In the genomic region with DNA sequence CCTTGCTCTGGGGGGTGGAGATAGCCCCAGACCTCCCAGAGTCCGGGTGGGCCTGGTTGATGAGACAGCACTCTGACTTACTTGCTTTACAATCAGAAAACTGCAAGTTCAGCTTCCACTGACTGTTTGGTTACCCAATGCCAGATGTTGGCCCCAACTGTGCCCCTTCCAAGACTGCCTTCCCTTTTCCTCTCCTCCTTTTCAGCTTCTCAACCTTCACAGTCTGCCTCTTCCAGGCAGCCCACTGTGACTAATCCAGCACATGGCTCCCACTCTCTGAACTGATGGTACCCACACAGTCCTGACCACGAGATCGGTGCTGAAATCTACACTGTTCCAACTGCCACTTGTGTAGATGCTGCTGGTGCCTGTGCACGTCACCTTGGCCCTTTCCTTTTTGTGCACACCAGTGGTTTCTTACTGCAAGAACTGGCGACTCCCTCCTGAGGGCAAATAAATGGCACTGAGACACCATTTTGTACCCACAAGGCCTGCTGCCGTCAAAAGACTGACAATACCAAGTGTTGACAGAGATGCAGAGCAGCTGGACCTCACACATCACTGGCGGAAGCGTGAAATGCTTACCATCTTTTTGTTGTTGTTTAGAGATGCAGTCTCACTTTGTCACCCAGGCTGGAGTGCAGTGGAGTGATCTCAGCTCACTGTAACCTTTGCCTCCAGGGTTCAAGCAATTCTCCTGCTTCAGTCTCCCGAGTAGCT, we compare ENCODE assay signal across 19 cellular contexts. TPM values are rescaled to one million over a fixed set of nuclear protein-coding genes. Genes with fewer than 3 reads are reported as not detected.
DNase-seq lines count a peak whose midpoint lies in the region; ATAC-seq and TF ChIP-seq lines count a peak whose summit lies in the region.
"Had no signal": no experiment of that assay in that cellular context is flagged by ENCODE, and none has a peak within 500 bp of the region (broad histone marks: within the 10 kb centered on the region; RNA-seq: fewer than 3 reads in every experiment).

No MANE protein-coding gene starts in this region.

- intact Hi-C loops in MCF 10A (cut with micrococcal nuclease) = no loop called here
- intact Hi-C loops in mammary epithelial cell (cut with micrococcal nuclease) = no loop called here

- DNase-seq in MCF 10A (ENCODE audit: unreplicated experiment) (no peak), mammary epithelial cell (no peak), foreskin fibroblast (peak; percentile 25 to 64), type B pancreatic cell (ENCODE audit: extremely low spot score, unreplicated experiment) (no peak), activated gamma-delta T cell treated with Interleukin-2 at 50 U/mL for 16 hours (no peak), NCI-H1436 (lab: John Stamatoyannopoulos, UW) (no peak)
- DNase-seq: activated effector memory CD4-positive, alpha-beta T cell treated with Interleukin-2 at 50 U/mL for 16 hours; NCI-H2029 treated with DMSO at 0.1 percent for 48 hours; NCI-H446 treated with DMSO at 0.1 percent for 48 hours; pancreas; sigmoid colon; stimulated activated naive CD8-positive, alpha-beta T cell treated with anti-CD3 and anti-CD28 coated beads, Interleukin-15, amount 100 ng/mL, for 72 hours had no signal

- no peak overlapping the region for H2AFZ ChIP-seq in mammary epithelial cell (ENCODE audit: low read depth, low read length)

- H3K9me3 Mint-ChIP-seq in MCF 10A (ENCODE audit: unreplicated experiment) (no peaks in the 10 kb centered on the region), type B pancreatic cell (no peaks in the 10 kb centered on the region)
- no peaks in the 10 kb centered on the region for H3K9me3 Mint-ChIP-seq in activated T-helper 17 cell treated with anti-CD3 and anti-CD28 coated beads, Interleukin-2, amount 50 U/mL, for 72 hours
- H3K9me3 Mint-ChIP-seq: stimulated activated naive CD8-positive, alpha-beta T cell treated with anti-CD3 and anti-CD28 coated beads, Interleukin-15, amount 100 ng/mL, for 72 hours had no signal

- no peak overlapping the region for H3K9ac ChIP-seq in mammary epithelial cell (ENCODE audit: insufficient read depth, low read length)

- in situ Hi-C loops in mammary epithelial cell (cut with MboI; ENCODE audit: low sequenced_read_pairs in 2 of 2) = no loop called here

- BruUV-seq in MCF 10A (replicated peaks; lab: Mats Ljungman, UMichigan) (no TSS peak), mammary epithelial cell (replicated peaks; lab: Mats Ljungman, UMichigan) (no TSS peak)

- POLR2A ChIA-PET in MCF 10A (lab: Yijun Ruan, JAX) = interaction anchor here (0.6 to 3.3 kb wide), 3 partner anchors 11 to 257 kb away, joined by 3 to 9 read pairs (median 4); no protein-coding TSS in a partner anchor

- H3K79me2 ChIP-seq in mammary epithelial cell (ENCODE audit: insufficient read depth, low read length) = peaks cover 37% of the 10 kb centered on the region

- no peak overlapping the region for H3K27ac ChIP-seq in mammary epithelial cell (ENCODE audit: insufficient read depth, low read depth, low read length)
- H3K27ac ChIP-seq: coronary artery, epithelial cell of prostate, pancreas, sigmoid colon had no signal

- TF ChIP-seq CTCF in MCF 10A (IDR thresholded peaks at IDR 0.05; ENCODE audit: unreplicated experiment) = no peak
- TF ChIP-seq CTCF in mammary epithelial cell (conservative IDR thresholded peaks at IDR 0.05 in 1 of 2, IDR thresholded peaks at IDR 0.05 in 1 of 2; ENCODE audit: extremely low read depth in 1 of 2, insufficient read depth in 1 of 2, low read depth in 1 of 2, low read length in 2 of 2) = no peak
- TF ChIP-seq CTCF in foreskin fibroblast (IDR thresholded peaks at IDR 0.05; ENCODE audit: low read depth, low read length) = no peak
- no peak for TF ChIP-seq CTCF in type B pancreatic cell (conservative IDR thresholded peaks at IDR 0.05)

- dilution Hi-C loops in mammary epithelial cell (cut with HindIII; ENCODE audit: low sequenced_read_pairs) = loop anchor here (10.0 kb wide), 1 partner anchor 124 kb away; no protein-coding TSS in a partner anchor

- H3K36me3 ChIP-seq in mammary epithelial cell (ENCODE audit: insufficient read depth, low read length) = no peaks in the 10 kb centered on the region
- H3K36me3 ChIP-seq: pancreas had no signal

- CTCF ChIA-PET in MCF 10A (lab: Yijun Ruan, JAX) = interaction anchor here (0.7 to 7.2 kb wide), 6 partner anchors 13 to 47 kb away, joined by 3 to 60 read pairs (median 4); no protein-coding TSS in a partner anchor
- CTCF ChIA-PET in mammary epithelial cell (lab: Charles Lee; ENCODE audit: low non-redundant PET) = no interaction called here

- peaks cover 28% of the 10 kb centered on the region for H3K4me1 ChIP-seq in mammary epithelial cell (ENCODE audit: insufficient read depth, low read length)

- H4K20me1 ChIP-seq in mammary epithelial cell (ENCODE audit: insufficient read depth, low read length) = no peaks in the 10 kb centered on the region

- H3K4me2 ChIP-seq in mammary epithelial cell (ENCODE audit: insufficient read depth, low read depth, low read length) = no peak overlapping the region

- no peak overlapping the region for H3K27ac Mint-ChIP-seq in MCF 10A (ENCODE audit: low read depth, unreplicated experiment)
- H3K27ac Mint-ChIP-seq in activated T-helper 17 cell treated with anti-CD3 and anti-CD28 coated beads, Interleukin-2, amount 50 U/mL, for 72 hours = no peak overlapping the region
- H3K27ac Mint-ChIP-seq in type B pancreatic cell = peak overlapping the region; percentile 81

- H3K9me3 ChIP-seq in mammary epithelial cell (replicated peaks; ENCODE audit: insufficient read depth, low read length) = no peaks in the 10 kb centered on the region
- H3K9me3 ChIP-seq: pancreas, sigmoid colon had no signal

- ATAC-seq in activated T-helper 17 cell treated with anti-CD3 and anti-CD28 coated beads, Interleukin-2, amount 50 U/mL, for 72 hours (replicated peaks) = no peak
- no peak for ATAC-seq in GM21619 (IDR thresholded peaks at IDR 0.05; ENCODE audit: unreplicated experiment)
- ATAC-seq: left lobe of liver; pancreas; stimulated activated naive CD8-positive, alpha-beta T cell treated with anti-CD3 and anti-CD28 coated beads, Interleukin-15, amount 100 ng/mL, for 72 hours had no signal

- H3K27me3 Mint-ChIP-seq in MCF 10A (ENCODE audit: insufficient read depth, unreplicated experiment) (no peaks in the 10 kb centered on the region), type B pancreatic cell (no peaks in the 10 kb centered on the region)
- peaks cover 5% of the 10 kb centered on the region for H3K27me3 Mint-ChIP-seq in activated T-helper 17 cell treated with anti-CD3 and anti-CD28 coated beads, Interleukin-2, amount 50 U/mL, for 72 hours

- no peak overlapping the region for H3K4me3 ChIP-seq in mammary epithelial cell (replicated peaks in 1 of 3; ENCODE audit: insufficient read depth in 1 of 3, low read depth in 2 of 3, low read length in 3 of 3)
- H3K4me3 ChIP-seq in foreskin fibroblast (ENCODE audit: low read depth in 1 of 2, low read length in 2 of 2) = no peak overlapping the region
- H3K4me3 ChIP-seq: coronary artery, sigmoid colon had no signal

- H3K36me3 Mint-ChIP-seq in MCF 10A (ENCODE audit: insufficient read depth, unreplicated experiment) (peaks cover 17% of the 10 kb centered on the region), type B pancreatic cell (no peaks in the 10 kb centered on the region)
- no peaks in the 10 kb centered on the region for H3K36me3 Mint-ChIP-seq in activated T-helper 17 cell treated with anti-CD3 and anti-CD28 coated beads, Interleukin-2, amount 50 U/mL, for 72 hours (ENCODE audit: low read depth)

- peaks cover 13% of the 10 kb centered on the region for H3K4me1 Mint-ChIP-seq in MCF 10A (ENCODE audit: insufficient read depth, unreplicated experiment)
- H3K4me1 Mint-ChIP-seq in activated T-helper 17 cell treated with anti-CD3 and anti-CD28 coated beads, Interleukin-2, amount 50 U/mL, for 72 hours = peaks cover 11% of the 10 kb centered on the region
- peaks cover 44% of the 10 kb centered on the region for H3K4me1 Mint-ChIP-seq in type B pancreatic cell (ENCODE audit: unreplicated experiment)

- H3K4me3 Mint-ChIP-seq in MCF 10A (ENCODE audit: unreplicated experiment) (peak overlapping the region; percentile 76), type B pancreatic cell (peak overlapping the region; percentile 86)
- H3K4me3 Mint-ChIP-seq in activated T-helper 17 cell treated with anti-CD3 and anti-CD28 coated beads, Interleukin-2, amount 50 U/mL, for 72 hours = peak overlapping the region; percentile 91

- H3K27me3 ChIP-seq in mammary epithelial cell (ENCODE audit: insufficient read depth, low read length) = no peaks in the 10 kb centered on the region
- H3K27me3 ChIP-seq: pancreas had no signal

- 91% methylated on average over 9 of the region's 9 CpGs for WGBS in mammary epithelial cell (ENCODE audit: low coverage, missing lambda C conversion rate)

RNA-seq across cellular contexts. Expression of a gene that starts 1.8 kb away (rescaled TPM):
- total RNA-seq in MCF 10A (2022) (93.6 and 97.2 TPM in 2 replicates), mammary epithelial cell (10 to 100 TPM; 48.5 to 89.8 TPM), type B pancreatic cell (ENCODE audit: low replicate concordance) (132 and 141 TPM in 2 replicates)
- 34.5 TPM for polyA plus RNA-seq in mammary epithelial cell
- polyA minus RNA-seq in mammary epithelial cell = 40.5 TPM
- total RNA-seq in activated T-helper 17 cell treated with anti-CD3 and anti-CD28 coated beads, Interleukin-2, amount 50 U/mL, for 72 hours = 10 to 100 TPM; 63.1 to 70.5 TPM

RNA-seq across cellular contexts. Expression of a gene that starts 16.5 kb away (rescaled TPM):
- total RNA-seq in MCF 10A (2022) (not detected in 2 replicates), mammary epithelial cell (under 1 TPM in 1 of 2 donors, not detected in 1; 0.28 TPM), type B pancreatic cell (ENCODE audit: low replicate concordance) (6.5 and 10.2 TPM in 2 replicates)
- not detected for polyA plus RNA-seq in mammary epithelial cell
- not detected for polyA minus RNA-seq in mammary epithelial cell
- total RNA-seq in activated T-helper 17 cell treated with anti-CD3 and anti-CD28 coated beads, Interleukin-2, amount 50 U/mL, for 72 hours = not detected
- total RNA-seq: activated CD8-positive, alpha-beta memory T cell treated with anti-CD3 and anti-CD28 coated beads for 36 hours; left lobe of liver; pancreas had no signal

RNA-seq across cellular contexts. Expression of a gene that starts 22.2 kb away (rescaled TPM):
- total RNA-seq in MCF 10A (2022) (0.07 and 0.14 TPM in 2 replicates), mammary epithelial cell (not detected), type B pancreatic cell (ENCODE audit: low replicate concordance) (0.36 and 0.43 TPM in 2 replicates)
- not detected for polyA plus RNA-seq in mammary epithelial cell
- polyA minus RNA-seq in mammary epithelial cell = not detected
- total RNA-seq in activated T-helper 17 cell treated with anti-CD3 and anti-CD28 coated beads, Interleukin-2, amount 50 U/mL, for 72 hours = under 1 TPM; 0.16 to 0.17 TPM
- total RNA-seq: activated CD8-positive, alpha-beta memory T cell treated with anti-CD3 and anti-CD28 coated beads for 36 hours; left lobe of liver; pancreas; sigmoid colon had no signal
- polyA plus RNA-seq: urinary bladder had no signal

RNA-seq across cellular contexts. Expression of a gene that starts 35.1 kb away (rescaled TPM):
- total RNA-seq in MCF 10A (2022) (not detected in 2 replicates), mammary epithelial cell (not detected), type B pancreatic cell (ENCODE audit: low replicate concordance) (1.2 TPM in 1 of 2 replicates, not detected in the other)
- polyA plus RNA-seq in mammary epithelial cell = not detected
- polyA minus RNA-seq in mammary epithelial cell = not detected
- under 1 TPM in 1 of 2 donors, not detected in 1; 0.61 TPM for total RNA-seq in activated T-helper 17 cell treated with anti-CD3 and anti-CD28 coated beads, Interleukin-2, amount 50 U/mL, for 72 hours
- total RNA-seq: activated CD8-positive, alpha-beta memory T cell treated with anti-CD3 and anti-CD28 coated beads for 36 hours; left lobe of liver; pancreas; urinary bladder had no signal

RNA-seq across cellular contexts. Expression of a gene that starts 54.8 kb away (rescaled TPM):
- total RNA-seq in MCF 10A (2022) (47.1 and 49.5 TPM in 2 replicates), mammary epithelial cell (10 to 100 TPM; 30.3 to 40.4 TPM), type B pancreatic cell (ENCODE audit: low replicate concordance) (50.4 and 55.6 TPM in 2 replicates)
- polyA plus RNA-seq in mammary epithelial cell = 26.5 TPM
- polyA minus RNA-seq in mammary epithelial cell = 29.5 TPM
- total RNA-seq in activated T-helper 17 cell treated with anti-CD3 and anti-CD28 coated beads, Interleukin-2, amount 50 U/mL, for 72 hours = 10 to 100 TPM; 23.7 to 40.3 TPM

Comparison
In these comparisons a context has a peak if more than half of its experiments do, and no peak if none do; other contexts are left out.
1. DNase-seq: peak in foreskin fibroblast (2 of 2); none in MCF 10A (single experiment), mammary epithelial cell (single experiment), type B pancreatic cell (single experiment), activated gamma-delta T cell treated with Interleukin-2 at 50 U/mL for 16 hours (single experiment) and NCI-H1436 (single experiment).
2. Peak in every context shown above with its lines, with median percentiles within 50 percentile points of each other: H3K4me3 Mint-ChIP-seq.